In genomic region chr9:88936132-88936531, GRCh38 we compare ENCODE assay signal across 25 cellular contexts.
"Had no signal": no experiment of that assay in that cellular context is flagged by ENCODE, and none has a peak within 500 bp of the region (broad histone marks: within the 10 kb centered on the region; RNA-seq: fewer than 3 reads in every experiment).

No MANE protein-coding gene starts in this region.

- ATAC-seq: activated naive CD4-positive, alpha-beta T cell treated with anti-CD3 and anti-CD28 coated beads, Interleukin-2, amount 50 U/mL, for 72 hours; activated naive CD8-positive, alpha-beta T cell treated with anti-CD3 and anti-CD28 coated beads, Interleukin-2, amount 50 U/mL, for 24 hours; activated T-cell treated with anti-CD3 and anti-CD28 coated beads, Interleukin-2, amount 50 U/mL, for 4 hours; Panc1; T-helper 17 cell had no signal

- H3K27ac ChIP-seq: ascending aorta had no signal

- H3K4me3 ChIP-seq: ascending aorta had no signal

- H3K27me3 ChIP-seq: ascending aorta had no signal

- H3K9me3 ChIP-seq: ascending aorta had no signal

- H3K36me3 ChIP-seq: ascending aorta had no signal

- H3K4me1 ChIP-seq: ascending aorta had no signal

- FAIRE-seq: TTC549 had no signal

- DNase-seq: activated CD4-positive, alpha-beta memory T cell treated with anti-CD3 and anti-CD28 coated beads for 36 hours; activated CD4-positive, alpha-beta T cell treated with anti-CD3 and anti-CD28 coated beads, Interleukin-2, amount 10 ng/mL, durations not matched to agents 7 days and 5 days; activated CD4-positive, CD25-positive, alpha-beta regulatory T cell; activated CD8-positive, alpha-beta memory T cell treated with anti-CD3 and anti-CD28 coated beads for 24 hours; activated effector memory CD4-positive, alpha-beta T cell treated with anti-CD3 and anti-CD28 coated beads, Interleukin-2, amount 50 U/mL, for 16 hours; activated naive CD4-positive, alpha-beta T cell treated with Interleukin-2 at 50 U/mL for 16 hours; activated naive CD8-positive, alpha-beta T cell treated with anti-CD3 and anti-CD28 coated beads, Interleukin-2, amount 50 U/mL, for 24 hours; activated T-cell treated with anti-CD3 and anti-CD28 coated beads, Interleukin-2, amount 50 U/mL, for 4 hours; amniotic stem cell; Kasumi-1; KBM-7; NCI-H1105; NCI-H1436; NCI-H187; NCI-H2081; NCI-H446; NCI-H524; OCI-M1; RPMI8226; T-helper 17 cell; T-helper 9 cell had no signal
